1 cellular context compared by ENCODE assay signal in the genomic region with DNA sequence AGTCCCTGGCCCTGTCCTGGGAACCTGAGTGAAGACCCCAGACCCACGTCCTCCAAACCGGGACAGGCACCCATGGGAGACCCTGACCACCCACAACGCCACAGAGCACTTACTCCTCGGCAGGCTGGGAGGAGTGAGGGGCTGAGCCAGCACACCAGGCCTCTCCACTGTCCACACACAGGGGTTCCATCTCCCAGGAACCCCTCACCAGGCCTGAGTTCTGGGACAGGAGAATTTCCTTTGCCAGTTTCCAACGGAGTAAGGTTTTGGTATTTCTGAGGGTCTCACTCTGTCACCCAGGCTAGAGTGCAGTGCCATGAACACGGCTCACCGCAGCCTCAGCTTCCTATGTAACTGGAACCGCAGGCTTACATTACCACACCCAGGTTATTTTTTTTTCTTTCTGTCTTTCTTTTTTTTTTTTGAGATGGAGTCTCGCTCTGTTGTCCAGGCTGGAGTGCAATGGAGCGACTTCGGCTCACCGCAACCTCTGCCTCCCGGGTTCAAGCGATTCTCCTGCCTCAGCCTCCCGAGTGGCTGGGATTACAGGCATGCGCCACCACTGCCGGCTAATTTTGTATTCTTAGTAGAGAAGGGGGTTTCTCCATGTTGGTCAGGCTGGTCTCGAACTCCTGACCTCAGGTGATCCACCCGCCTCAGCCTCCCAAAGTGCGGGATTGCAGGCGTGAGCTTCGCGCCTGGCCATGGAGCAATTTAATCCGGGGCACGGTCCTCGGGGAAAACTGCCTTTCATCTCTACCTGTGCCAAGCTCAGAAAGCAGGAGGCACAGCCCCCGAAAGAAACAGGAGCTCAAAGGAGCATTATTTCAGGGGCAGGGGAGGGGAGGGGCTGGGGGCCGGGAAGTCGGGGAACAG.
A peak's percentile ranks its signal among the peaks of the same experiment; 100 is the strongest.
TF ChIP-seq lines count a peak whose summit lies in the region.

No MANE protein-coding gene starts in this region.

TF ChIP-seq in HepG2, 621 proteins besides CTCF, POLR2A, EP300 and RAD21 (continued from another document):
- TF ChIP-seq, protein P1, sequence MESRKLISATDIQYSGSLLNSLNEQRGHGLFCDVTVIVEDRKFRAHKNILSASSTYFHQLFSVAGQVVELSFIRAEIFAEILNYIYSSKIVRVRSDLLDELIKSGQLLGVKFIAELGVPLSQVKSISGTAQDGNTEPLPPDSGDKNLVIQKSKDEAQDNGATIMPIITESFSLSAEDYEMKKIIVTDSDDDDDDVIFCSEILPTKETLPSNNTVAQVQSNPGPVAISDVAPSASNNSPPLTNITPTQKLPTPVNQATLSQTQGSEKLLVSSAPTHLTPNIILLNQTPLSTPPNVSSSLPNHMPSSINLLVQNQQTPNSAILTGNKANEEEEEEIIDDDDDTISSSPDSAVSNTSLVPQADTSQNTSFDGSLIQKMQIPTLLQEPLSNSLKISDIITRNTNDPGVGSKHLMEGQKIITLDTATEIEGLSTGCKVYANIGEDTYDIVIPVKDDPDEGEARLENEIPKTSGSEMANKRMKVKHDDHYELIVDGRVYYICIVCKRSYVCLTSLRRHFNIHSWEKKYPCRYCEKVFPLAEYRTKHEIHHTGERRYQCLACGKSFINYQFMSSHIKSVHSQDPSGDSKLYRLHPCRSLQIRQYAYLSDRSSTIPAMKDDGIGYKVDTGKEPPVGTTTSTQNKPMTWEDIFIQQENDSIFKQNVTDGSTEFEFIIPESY (CRISPR knock-in tag; IDR thresholded peaks at IDR 0.05): peak; percentile 87
- TF ChIP-seq, protein P2, sequence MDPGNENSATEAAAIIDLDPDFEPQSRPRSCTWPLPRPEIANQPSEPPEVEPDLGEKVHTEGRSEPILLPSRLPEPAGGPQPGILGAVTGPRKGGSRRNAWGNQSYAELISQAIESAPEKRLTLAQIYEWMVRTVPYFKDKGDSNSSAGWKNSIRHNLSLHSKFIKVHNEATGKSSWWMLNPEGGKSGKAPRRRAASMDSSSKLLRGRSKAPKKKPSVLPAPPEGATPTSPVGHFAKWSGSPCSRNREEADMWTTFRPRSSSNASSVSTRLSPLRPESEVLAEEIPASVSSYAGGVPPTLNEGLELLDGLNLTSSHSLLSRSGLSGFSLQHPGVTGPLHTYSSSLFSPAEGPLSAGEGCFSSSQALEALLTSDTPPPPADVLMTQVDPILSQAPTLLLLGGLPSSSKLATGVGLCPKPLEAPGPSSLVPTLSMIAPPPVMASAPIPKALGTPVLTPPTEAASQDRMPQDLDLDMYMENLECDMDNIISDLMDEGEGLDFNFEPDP (CRISPR knock-in tag; conservative IDR thresholded peaks at IDR 0.05): 0 out of 2 replicates have a peak, but pooled peaks have one; percentile 30
- TF ChIP-seq SMC3 (IDR thresholded peaks at IDR 0.05; ENCODE audit: low read length) (no peak), ZNF629 (CRISPR knock-in tag; conservative IDR thresholded peaks at IDR 0.05) (no peak), HOXA7 (CRISPR knock-in tag; IDR thresholded peaks at IDR 0.05) (no peak), NCOA1 (CRISPR knock-in tag; IDR thresholded peaks at IDR 0.05) (no peak), ZSCAN20 (CRISPR knock-in tag; IDR thresholded peaks at IDR 0.05; ENCODE audit: borderline replicate concordance) (no peak), NR2F1 (CRISPR knock-in tag; IDR thresholded peaks at IDR 0.05) (no peak), ZNF33A (CRISPR knock-in tag; IDR thresholded peaks at IDR 0.05; ENCODE audit: borderline replicate concordance) (no peak), ZNF331 (CRISPR knock-in tag; IDR thresholded peaks at IDR 0.05) (no peak), ZNF619 (CRISPR knock-in tag; IDR thresholded peaks at IDR 0.05) (no peak), ZNF790 (CRISPR knock-in tag; IDR thresholded peaks at IDR 0.05; ENCODE audit: borderline replicate concordance) (no peak), ZNF839 (CRISPR knock-in tag; IDR thresholded peaks at IDR 0.05; ENCODE audit: borderline replicate concordance) (no peak)
